In genomic region chr4:187307131-187307530, GRCh38 we compare ENCODE assay signal across 20 cellular contexts.
"Had no signal": no experiment of that assay in that cellular context is flagged by ENCODE, and none has a peak within 500 bp of the region (broad histone marks: within the 10 kb centered on the region; RNA-seq: fewer than 3 reads in every experiment).

No MANE protein-coding gene starts in this region.

- H3K36me3 Mint-ChIP-seq: activated naive CD8-positive, alpha-beta T cell treated with anti-CD3 and anti-CD28 coated beads, Interleukin-2, amount 10 ng/mL, durations not matched to agents 7 days and 5 days had no signal

- H3K4me3 Mint-ChIP-seq: activated CD4-positive, alpha-beta T cell treated with anti-CD3 and anti-CD28 coated beads, Interleukin-2, amount 10 ng/mL, durations not matched to agents 24 days and 14 days; activated CD8-positive, alpha-beta T cell treated with anti-CD3 and anti-CD28 coated beads, Interleukin-2, amount 10 ng/mL, durations not matched to agents 7 days and 5 days; activated naive CD8-positive, alpha-beta T cell treated with anti-CD3 and anti-CD28 coated beads, Interleukin-2, amount 10 ng/mL, durations not matched to agents 7 days and 5 days; activated T-cell treated with anti-CD3 and anti-CD28 coated beads, Interleukin-2, amount 50 U/mL, for 72 hours; natural killer cell; stimulated activated naive CD8-positive, alpha-beta T cell treated with anti-CD3 and anti-CD28 coated beads, Interleukin-15, Interleukin-2, amounts not matched to agents 100 ng/mL and 50 ng/mL, for 24 hours had no signal

- H3K27ac ChIP-seq: left ventricle myocardium inferior, neutrophil, right atrium auricular region, suprapubic skin had no signal

- H3K27me3 Mint-ChIP-seq: activated CD4-positive, alpha-beta T cell treated with anti-CD3 and anti-CD28 coated beads, Interleukin-2, amount 10 ng/mL, durations not matched to agents 24 days and 14 days; activated naive CD8-positive, alpha-beta T cell treated with anti-CD3 and anti-CD28 coated beads, Interleukin-2, amount 10 ng/mL, durations not matched to agents 7 days and 5 days; stimulated activated naive CD8-positive, alpha-beta T cell treated with anti-CD3 and anti-CD28 coated beads, Interleukin-15, Interleukin-2, amounts not matched to agents 100 ng/mL and 50 ng/mL, for 24 hours had no signal

- H3K27me3 ChIP-seq: neutrophil, right atrium auricular region, suprapubic skin had no signal

- ATAC-seq: activated CD8-positive, alpha-beta T cell treated with anti-CD3 and anti-CD28 coated beads, Interleukin-2, amount 10 ng/mL, durations not matched to agents 7 days and 5 days; activated T-cell treated with anti-CD3 and anti-CD28 coated beads, Interleukin-2, amount 50 U/mL, for 72 hours; natural killer cell had no signal

- DNase-seq: activated CD4-positive, alpha-beta T cell treated with anti-CD3 and anti-CD28 coated beads, Interleukin-2, amount 10 ng/mL, durations not matched to agents 24 days and 14 days; activated CD4-positive, CD25-positive, alpha-beta regulatory T cell; activated CD8-positive, alpha-beta memory T cell treated with anti-CD3 and anti-CD28 coated beads, Interleukin-2, amount 50 U/mL, for 4 hours; activated CD8-positive, alpha-beta T cell treated with anti-CD3 and anti-CD28 coated beads, Interleukin-2, amount 10 ng/mL, durations not matched to agents 7 days and 5 days; activated naive CD8-positive, alpha-beta T cell treated with anti-CD3 and anti-CD28 coated beads, Interleukin-2, amount 10 ng/mL, durations not matched to agents 7 days and 5 days; activated T-cell treated with anti-CD3 and anti-CD28 coated beads, Interleukin-2, amount 50 U/mL, for 72 hours; anterior cingulate cortex; cortex of kidney; effector CD4-positive, alpha-beta T cell; islet precursor cell; left ventricle myocardium inferior; mesenchymal stem cell; natural killer cell; posterior cingulate gyrus; small intestine; trophoblast cell had no signal

- H3K4me1 ChIP-seq: left ventricle myocardium inferior, right atrium auricular region, suprapubic skin had no signal

- H3K9me3 ChIP-seq: neutrophil had no signal

- H3K4me1 Mint-ChIP-seq: activated CD4-positive, alpha-beta T cell treated with anti-CD3 and anti-CD28 coated beads, Interleukin-2, amount 10 ng/mL, durations not matched to agents 24 days and 14 days; activated naive CD8-positive, alpha-beta T cell treated with anti-CD3 and anti-CD28 coated beads, Interleukin-2, amount 10 ng/mL, durations not matched to agents 7 days and 5 days; natural killer cell had no signal

- H3K4me3 ChIP-seq: left ventricle myocardium inferior, right atrium auricular region, suprapubic skin had no signal

- H3K27ac Mint-ChIP-seq: activated CD4-positive, alpha-beta T cell treated with anti-CD3 and anti-CD28 coated beads, Interleukin-2, amount 10 ng/mL, durations not matched to agents 24 days and 14 days; activated CD8-positive, alpha-beta T cell treated with anti-CD3 and anti-CD28 coated beads, Interleukin-2, amount 10 ng/mL, durations not matched to agents 7 days and 5 days; activated naive CD8-positive, alpha-beta T cell treated with anti-CD3 and anti-CD28 coated beads, Interleukin-2, amount 10 ng/mL, durations not matched to agents 7 days and 5 days; activated T-cell treated with anti-CD3 and anti-CD28 coated beads, Interleukin-2, amount 50 U/mL, for 72 hours; natural killer cell; stimulated activated naive CD8-positive, alpha-beta T cell treated with anti-CD3 and anti-CD28 coated beads, Interleukin-15, Interleukin-2, amounts not matched to agents 100 ng/mL and 50 ng/mL, for 24 hours had no signal

- H3K36me3 ChIP-seq: left ventricle myocardium inferior, neutrophil, right atrium auricular region, suprapubic skin had no signal
